In genomic region chr14:92105073-92105844, GRCh38 we compare ENCODE assay signal across 8 cellular contexts. TPM values are rescaled to one million over a fixed set of nuclear protein-coding genes. Genes with fewer than 3 reads are reported as not detected.
DNase-seq lines count a peak whose midpoint lies in the region; ATAC-seq, FAIRE-seq and TF ChIP-seq lines count a peak whose summit lies in the region.

No MANE protein-coding gene starts in this region.

- H2BK120ac ChIP-seq in H1 (replicated peaks; ENCODE audit: low read depth, low read length), result no peak overlapping the region

- peak overlapping the region; percentile 71 to 76 for H3K4me2 ChIP-seq in H1 (ENCODE audit: insufficient read depth in 1 of 2, low read depth in 2 of 2, low read length in 2 of 2)

- no peak overlapping the region for H3K18ac ChIP-seq in H1 (ENCODE audit: extremely low read depth, low read length)

- H3K9me3 Mint-ChIP-seq in CD8-positive, alpha-beta memory T cell, result no peaks in the 10 kb centered on the region
- H3K9me3 Mint-ChIP-seq in natural killer cell treated with Interleukin-12 subunit alpha and Interleukin-12 subunit beta and Interleukin-15 and Interleukin-18, amount 100 ng/mL, for 72 hours, result no peaks in the 10 kb centered on the region

- H2AFZ ChIP-seq in H1 (ENCODE audit: low read length), result no peak overlapping the region

- no peak overlapping the region for H3K4ac ChIP-seq in H1 (replicated peaks; ENCODE audit: insufficient read length, low read depth, low read length)

- no peak overlapping the region for H2BK12ac ChIP-seq in H1 (ENCODE audit: low read depth, low read length)

- CTCF ChIA-PET in CD8-positive, alpha-beta memory T cell (lab: Charles Lee), result interaction anchor here (1.6 to 3.9 kb wide), 2 partner anchors 16 to 548 kb away, joined by 4 to 81 read pairs; partner anchors contain the start of genes CPSF2 and NDUFB1
- CTCF ChIA-PET in H1 (lab: Charles Lee; ENCODE audit: partially characterized antibody), result interaction anchor here (1.2 to 4.5 kb wide), 5 partner anchors 10 to 33 kb away, joined by 3 to 45 read pairs (median 4); partner anchors contain the start of genes CPSF2 and NDUFB1

- TF ChIP-seq CTCF in NB4 (IDR thresholded peaks at IDR 0.05; ENCODE audit: low read depth, low read length) (no peak), H1 (IDR thresholded peaks at IDR 0.05; ENCODE audit: control extremely low read depth in 1 of 3, insufficient read depth in 1 of 3, low read depth in 1 of 3, low read length in 3 of 3) (no peak)

- no peak overlapping the region for H2AK5ac ChIP-seq in H1 (ENCODE audit: low read depth, low read length)

- no peaks in the 10 kb centered on the region for H3K36me3 ChIP-seq in CD8-positive, alpha-beta memory T cell (ENCODE audit: insufficient read depth, low read length)
- no peaks in the 10 kb centered on the region for H3K36me3 ChIP-seq in H1 (ENCODE audit: control insufficient read depth in 2 of 4, insufficient read depth in 4 of 4, low read length in 3 of 4)

- no peak overlapping the region for H2BK5ac ChIP-seq in H1 (ENCODE audit: low read depth, low read length)

- 64% methylated on average over 14 of the region's 14 CpGs; no CpG with 5 or more reads in 1 of the 2 experiments for WGBS in H1 (ENCODE audit: extremely low coverage in 1 of 2, insufficient coverage in 1 of 2, insufficient read length in 1 of 2, insufficient replicate concordance in 2 of 2, low coverage in 1 of 2, low lambda C conversion rate in 2 of 2, missing lambda C conversion rate in 1 of 2), 2 experiments

- peaks cover 40 to 69% (median 64%) of the 10 kb centered on the region in 3 donors for H3K4me1 Mint-ChIP-seq in CD8-positive, alpha-beta memory T cell
- peaks cover 11 to 17% of the 10 kb centered on the region in 2 donors for H3K4me1 Mint-ChIP-seq in natural killer cell treated with Interleukin-12 subunit alpha and Interleukin-12 subunit beta and Interleukin-15 and Interleukin-18, amount 100 ng/mL, for 72 hours (ENCODE audit: low read depth in 2 of 2)

- H4K5ac ChIP-seq in H1 (ENCODE audit: insufficient read length, low read depth, low read length), result no peak overlapping the region

- no peak for ATAC-seq in natural killer cell treated with Interleukin-12 subunit alpha and Interleukin-12 subunit beta and Interleukin-15 and Interleukin-18, amount 100 ng/mL, for 72 hours
- ATAC-seq in GM21390 (IDR thresholded peaks at IDR 0.05; ENCODE audit: unreplicated experiment) (no peak), HG03378 (IDR thresholded peaks at IDR 0.05; ENCODE audit: unreplicated experiment) (no peak)

- H3K79me2 ChIP-seq in H1 (ENCODE audit: control insufficient read depth in 1 of 2, insufficient read depth in 2 of 2, low read length in 2 of 2), result peaks cover 15 to 60% of the 10 kb centered on the region in 2 experiments

- H3K14ac ChIP-seq in H1 (ENCODE audit: insufficient read length), result no peak overlapping the region

- peaks cover 32% of the 10 kb centered on the region for H3K4me1 ChIP-seq in CD8-positive, alpha-beta memory T cell (ENCODE audit: insufficient read depth, low read length)
- H3K4me1 ChIP-seq in H1 (replicated peaks in 1 of 4; ENCODE audit: control insufficient read depth in 3 of 4, insufficient read depth in 4 of 4, low read length in 3 of 4), result peaks cover 4 to 7% (median 6%) of the 10 kb centered on the region in 4 experiments; a peak in 6 of 7 replicates

- H3K9me3 ChIP-seq in CD8-positive, alpha-beta memory T cell (ENCODE audit: low read length), result no peaks in the 10 kb centered on the region
- H3K9me3 ChIP-seq in H1 (ENCODE audit: insufficient read depth in 2 of 2, low read depth in 1 of 2, low read length in 1 of 2), result no peaks in the 10 kb centered on the region

- no peak overlapping the region for H4K8ac ChIP-seq in H1 (ENCODE audit: extremely low read depth, insufficient read depth, low read length)

- no peak overlapping the region for H2BK20ac ChIP-seq in H1 (ENCODE audit: low read length)

- H3K4me3 ChIP-seq in CD8-positive, alpha-beta memory T cell (ENCODE audit: low read length), result peak overlapping the region; percentile 91
- peak overlapping the region; percentile 98 for H3K4me3 ChIP-seq in NB4 (ENCODE audit: low read depth, low read length)
- H3K4me3 ChIP-seq in H1 (ENCODE audit: extremely low read depth in 1 of 4, insufficient read depth in 2 of 4, low read depth in 3 of 4, low read length in 4 of 4), result peak overlapping the region; percentile 69 to 97 (median 86)

- peaks cover 10% of the 10 kb centered on the region for H3K79me1 ChIP-seq in H1 (ENCODE audit: low read depth, low read length)

- H3K27ac ChIP-seq in CD8-positive, alpha-beta memory T cell (ENCODE audit: low read depth, low read length), result peak overlapping the region; percentile 80
- H3K27ac ChIP-seq in H1 (ENCODE audit: low read depth, low read length), result no peak overlapping the region

- no peak for TF ChIP-seq POLR2A in NB4 (IDR thresholded peaks at IDR 0.05; ENCODE audit: extremely low read depth, insufficient read length)
- no peak for TF ChIP-seq POLR2A in H1 (IDR thresholded peaks at IDR 0.05; ENCODE audit: control extremely low read depth in 1 of 2, low read depth in 2 of 2, low read length in 2 of 2)

- peak overlapping the region; percentile 93 to 99 (median 96) for H3K4me3 Mint-ChIP-seq in CD8-positive, alpha-beta memory T cell
- H3K4me3 Mint-ChIP-seq in natural killer cell treated with Interleukin-12 subunit alpha and Interleukin-12 subunit beta and Interleukin-15 and Interleukin-18, amount 100 ng/mL, for 72 hours, result peak overlapping the region; percentile 96

- no peak for TF ChIP-seq RAD21 in H1 (IDR thresholded peaks at IDR 0.05 in 1 of 2, conservative IDR thresholded peaks at IDR 0.05 in 1 of 2; ENCODE audit: low read depth in 2 of 2, low read length in 2 of 2)

- H3K9ac ChIP-seq in H1 (replicated peaks in 1 of 4; ENCODE audit: extremely low read depth in 1 of 4, low read depth in 3 of 4, low read length in 3 of 4), result peak overlapping the region in 3 of 4 experiments; percentile 15 to 85 (median 83); a peak in 4 of 7 replicates

- H3K27me3 Mint-ChIP-seq in CD8-positive, alpha-beta memory T cell, result peaks cover 0 to 2% of the 10 kb centered on the region in 2 donors
- H3K27me3 Mint-ChIP-seq in natural killer cell treated with Interleukin-12 subunit alpha and Interleukin-12 subunit beta and Interleukin-15 and Interleukin-18, amount 100 ng/mL, for 72 hours, result peaks cover 0 to 3% of the 10 kb centered on the region in 2 donors

- no peak for FAIRE-seq in H1 (lab: Jason Lieb, UNC)

- POLR2A ChIA-PET in CD8-positive, alpha-beta memory T cell (lab: Charles Lee), result interaction anchor here (2.3 to 2.7 kb wide), 2 partner anchors 17 to 65 kb away, joined by 16 to 44 read pairs; partner anchors contain the start of genes CPSF2 and NDUFB1
- POLR2A ChIA-PET in H1 (lab: Charles Lee; ENCODE audit: partially characterized antibody), result interaction anchor here (0.6 to 4.5 kb wide), 7 partner anchors 8 to 65 kb away, joined by 3 to 66 read pairs (median 6); partner anchors contain the start of genes CPSF2, NDUFB1 and TRIP11

- H3K56ac ChIP-seq in H1 (replicated peaks; ENCODE audit: insufficient read length, low read depth, low read length), result peak overlapping the region; percentile 49

- H4K20me1 ChIP-seq in H1 (replicated peaks in 1 of 2; ENCODE audit: control insufficient read depth in 1 of 2, insufficient read depth in 2 of 2, low read length in 2 of 2), result peaks cover 3 to 4% of the 10 kb centered on the region in 2 experiments

- H3K23me2 ChIP-seq in H1 (ENCODE audit: low read depth, low read length), result peaks cover 8% of the 10 kb centered on the region

- H2BK15ac ChIP-seq in H1 (ENCODE audit: low read length), result no peak overlapping the region

- no peak for DNase-seq in CD8-positive, alpha-beta memory T cell
- DNase-seq in NB4 (ENCODE audit: low read depth), result no peak
- no peak for DNase-seq in H1 (ENCODE audit: low read depth in 1 of 2, low spot score in 2 of 2)
- DNase-seq in natural killer cell treated with Interleukin-12 subunit alpha and Interleukin-12 subunit beta and Interleukin-15 and Interleukin-18, amount 100 ng/mL, for 72 hours (ENCODE audit: low spot score), result no peak
- no peak for DNase-seq in stimulated activated CD8-positive, alpha-beta memory T cell treated with anti-CD3 and anti-CD28 coated beads, Interleukin-4, amount 100 ng/mL, for 48 hours
- no peak for DNase-seq in NK-92 (lab: John Stamatoyannopoulos, UW; ENCODE audit: unreplicated experiment)

- no peak for TF ChIP-seq EP300 in H1 (IDR thresholded peaks at IDR 0.05; ENCODE audit: borderline replicate concordance in 1 of 2, low read depth in 2 of 2, low read length in 2 of 2)

- peak overlapping the region; percentile 83 to 99 (median 96) for H3K27ac Mint-ChIP-seq in CD8-positive, alpha-beta memory T cell
- H3K27ac Mint-ChIP-seq in natural killer cell treated with Interleukin-12 subunit alpha and Interleukin-12 subunit beta and Interleukin-15 and Interleukin-18, amount 100 ng/mL, for 72 hours, result peak overlapping the region; percentile 78 to 84

- no peak overlapping the region for H4K91ac ChIP-seq in H1 (replicated peaks; ENCODE audit: insufficient read length, low read length)

- H3K36me3 Mint-ChIP-seq in CD8-positive, alpha-beta memory T cell, result peaks cover 0 to 5% (median 0%) of the 10 kb centered on the region in 3 donors
- no peaks in the 10 kb centered on the region for H3K36me3 Mint-ChIP-seq in natural killer cell treated with Interleukin-12 subunit alpha and Interleukin-12 subunit beta and Interleukin-15 and Interleukin-18, amount 100 ng/mL, for 72 hours

- no peak overlapping the region for H3K23ac ChIP-seq in H1 (ENCODE audit: insufficient read length)

- H3K27me3 ChIP-seq in CD8-positive, alpha-beta memory T cell (ENCODE audit: insufficient read depth, low read length, poor library complexity, severe bottlenecking), result no peaks in the 10 kb centered on the region
- H3K27me3 ChIP-seq in H1 (replicated peaks in 1 of 4; ENCODE audit: control insufficient read depth in 3 of 4, extremely low read depth in 1 of 4, insufficient read depth in 3 of 4, low read length in 3 of 4), result no peaks in the 10 kb centered on the region

RNA-seq across cellular contexts. Expression of gene ATXN3, which starts 1.1 kb away (rescaled TPM):
- total RNA-seq in CD8-positive, alpha-beta memory T cell, result 10 to 100 TPM; 25.1 to 32.5 TPM
- polyA plus RNA-seq in CD8-positive, alpha-beta memory T cell, result 20.5 TPM
- 31.7 and 37.2 TPM in 2 replicates for total RNA-seq in H1 (2021; fragmentation: NEBNext Ultra II Directional; extraction: Animal tissue kit (Norgen Biotek cat#: 25700))
- 4.1 and 8.8 TPM in 2 replicates for polyA plus RNA-seq in H1 (2011; rRNA removed)
- 15.8 TPM for polyA plus RNA-seq in H1 (2011; cell fraction: cytosol; rRNA removed)
- polyA plus RNA-seq in H1 (2011; cell fraction: nucleus; rRNA removed), result 8.5 TPM
- polyA plus RNA-seq in H1 (2012, experiment 1 of 2), result 28.9 to 51.8 TPM (median 34.5 TPM) in 4 replicates
- 3.5 TPM for polyA plus RNA-seq in H1 (2012, experiment 2 of 2)
- polyA plus RNA-seq in H1 (2013, experiment 1 of 2), result 16.3 TPM
- polyA plus RNA-seq in H1 (2013, experiment 2 of 2), result 15.7 TPM
- 14.6 and 19.1 TPM in 2 replicates for polyA minus RNA-seq in H1 (2011; rRNA and poly(A)+ RNA removed)
- polyA minus RNA-seq in H1 (2011; cell fraction: cytosol; rRNA and poly(A)+ RNA removed), result 11.7 TPM
- 26.7 TPM for polyA minus RNA-seq in H1 (2011; cell fraction: nucleus; rRNA and poly(A)+ RNA removed)
- 10 to 100 TPM; 22.3 to 27.2 TPM for total RNA-seq in natural killer cell treated with Interleukin-12 subunit alpha and Interleukin-12 subunit beta and Interleukin-15 and Interleukin-18, amount 100 ng/mL, for 72 hours

RNA-seq across cellular contexts. Expression of gene NDUFB1, which starts 16.2 kb away (rescaled TPM):
- total RNA-seq in CD8-positive, alpha-beta memory T cell, result 100 to 1,000 TPM; 103 to 112 TPM
- 317 TPM for polyA plus RNA-seq in CD8-positive, alpha-beta memory T cell
- total RNA-seq in H1 (2021; fragmentation: NEBNext Ultra II Directional; extraction: Animal tissue kit (Norgen Biotek cat#: 25700)), result 124 and 127 TPM in 2 replicates
- polyA plus RNA-seq in H1 (2011; rRNA removed), result 190 and 271 TPM in 2 replicates
- 358 TPM for polyA plus RNA-seq in H1 (2011; cell fraction: cytosol; rRNA removed)
- polyA plus RNA-seq in H1 (2011; cell fraction: nucleus; rRNA removed), result 91.3 TPM
- polyA plus RNA-seq in H1 (2012, experiment 1 of 2), result 284 to 486 TPM (median 385 TPM) in 4 replicates
- 579 TPM for polyA plus RNA-seq in H1 (2012, experiment 2 of 2)
- 707 TPM for polyA plus RNA-seq in H1 (2013, experiment 1 of 2)
- polyA plus RNA-seq in H1 (2013, experiment 2 of 2), result 742 TPM
- polyA minus RNA-seq in H1 (2011; rRNA and poly(A)+ RNA removed), result 25.4 and 41.2 TPM in 2 replicates
- polyA minus RNA-seq in H1 (2011; cell fraction: cytosol; rRNA and poly(A)+ RNA removed), result 29.3 TPM
- polyA minus RNA-seq in H1 (2011; cell fraction: nucleus; rRNA and poly(A)+ RNA removed), result 34.5 TPM
- 10 to 100 TPM; 69.6 to 95.5 TPM for total RNA-seq in natural killer cell treated with Interleukin-12 subunit alpha and Interleukin-12 subunit beta and Interleukin-15 and Interleukin-18, amount 100 ng/mL, for 72 hours

RNA-seq across cellular contexts. Expression of gene CPSF2, which starts 16.5 kb away (rescaled TPM):
- 100 to 1,000 TPM; 134 to 144 TPM for total RNA-seq in CD8-positive, alpha-beta memory T cell
- polyA plus RNA-seq in CD8-positive, alpha-beta memory T cell, result 29.5 TPM
- total RNA-seq in H1 (2021; fragmentation: NEBNext Ultra II Directional; extraction: Animal tissue kit (Norgen Biotek cat#: 25700)), result 130 and 141 TPM in 2 replicates
- 10.0 and 11.3 TPM in 2 replicates for polyA plus RNA-seq in H1 (2011; rRNA removed)
- 27.3 TPM for polyA plus RNA-seq in H1 (2011; cell fraction: cytosol; rRNA removed)
- 7.5 TPM for polyA plus RNA-seq in H1 (2011; cell fraction: nucleus; rRNA removed)
- 53.9 to 104 TPM (median 59.4 TPM) in 4 replicates for polyA plus RNA-seq in H1 (2012, experiment 1 of 2)
- 3.1 TPM for polyA plus RNA-seq in H1 (2012, experiment 2 of 2)
- 32.7 TPM for polyA plus RNA-seq in H1 (2013, experiment 1 of 2)
- 33.9 TPM for polyA plus RNA-seq in H1 (2013, experiment 2 of 2)
- polyA minus RNA-seq in H1 (2011; rRNA and poly(A)+ RNA removed), result 41.5 and 63.4 TPM in 2 replicates
- 41.7 TPM for polyA minus RNA-seq in H1 (2011; cell fraction: cytosol; rRNA and poly(A)+ RNA removed)
- polyA minus RNA-seq in H1 (2011; cell fraction: nucleus; rRNA and poly(A)+ RNA removed), result 37.2 TPM
- 10 to 100 TPM; 65.0 to 71.9 TPM for total RNA-seq in natural killer cell treated with Interleukin-12 subunit alpha and Interleukin-12 subunit beta and Interleukin-15 and Interleukin-18, amount 100 ng/mL, for 72 hours
